Comparison of ENCODE assay signal across 21 cellular contexts in genomic region chr17:63917206-63917605, GRCh38. TPM values are rescaled to one million over a fixed set of nuclear protein-coding genes. Genes with fewer than 3 reads are reported as not detected.
"Had no signal": no experiment of that assay in that cellular context is flagged by ENCODE, and none has a peak within 500 bp of the region (broad histone marks: within the 10 kb centered on the region; RNA-seq: fewer than 3 reads in every experiment).

No MANE protein-coding gene starts in this region.

RNA-seq across cellular contexts. Expression of gene GH1, which starts 1.4 kb away (rescaled TPM):
- total RNA-seq: naive thymus-derived CD8-positive, alpha-beta T cell; natural killer cell treated with Interleukin-12 subunit alpha and Interleukin-12 subunit beta and Interleukin-15 and Interleukin-18, amount 100 ng/mL, for 72 hours; neural crest cell; occipital lobe; osteoblast; ovary; prostate gland; pulmonary artery endothelial cell; right atrium auricular region; sciatic nerve; smooth muscle cell; stomach; subcutaneous adipose tissue; temporal lobe; thoracic aorta; thyroid gland; tibial nerve; upper lobe of left lung; ureter; vagina had no signal

RNA-seq across cellular contexts. Expression of gene CSHL1, which starts 6.1 kb away (rescaled TPM):
- total RNA-seq: naive thymus-derived CD8-positive, alpha-beta T cell; natural killer cell treated with Interleukin-12 subunit alpha and Interleukin-12 subunit beta and Interleukin-15 and Interleukin-18, amount 100 ng/mL, for 72 hours; neural crest cell; occipital lobe; osteoblast; ovary; pulmonary artery endothelial cell; right atrium auricular region; sciatic nerve; smooth muscle cell; spleen; stomach; subcutaneous adipose tissue; temporal lobe; thoracic aorta; thyroid gland; tibial nerve; upper lobe of left lung; ureter; vagina had no signal

RNA-seq across cellular contexts. Expression of gene CD79B, which starts 14.9 kb away (rescaled TPM):
- total RNA-seq: occipital lobe, smooth muscle cell, temporal lobe had no signal

RNA-seq across cellular contexts. Expression of gene CSH1, which starts 20.8 kb away (rescaled TPM):
- total RNA-seq: naive thymus-derived CD8-positive, alpha-beta T cell; natural killer cell treated with Interleukin-12 subunit alpha and Interleukin-12 subunit beta and Interleukin-15 and Interleukin-18, amount 100 ng/mL, for 72 hours; neural crest cell; occipital lobe; osteoblast; ovary; prostate gland; pulmonary artery endothelial cell; right atrium auricular region; sciatic nerve; smooth muscle cell; spleen; stomach; subcutaneous adipose tissue; temporal lobe; thoracic aorta; thyroid gland; tibial nerve; upper lobe of left lung; ureter; vagina had no signal

RNA-seq across cellular contexts. Expression of gene GH2, which starts 35.5 kb away (rescaled TPM):
- total RNA-seq: naive thymus-derived CD8-positive, alpha-beta T cell; natural killer cell treated with Interleukin-12 subunit alpha and Interleukin-12 subunit beta and Interleukin-15 and Interleukin-18, amount 100 ng/mL, for 72 hours; neural crest cell; occipital lobe; osteoblast; ovary; prostate gland; pulmonary artery endothelial cell; right atrium auricular region; sciatic nerve; smooth muscle cell; spleen; stomach; subcutaneous adipose tissue; temporal lobe; thoracic aorta; thyroid gland; tibial nerve; upper lobe of left lung; ureter; vagina had no signal
